In genomic region chr14:20697273-20698017, GRCh38 we compare ENCODE assay signal across 8 cellular contexts. TPM values are rescaled to one million over a fixed set of nuclear protein-coding genes. Genes with fewer than 3 reads are reported as not detected.
DNase-seq lines count a peak whose midpoint lies in the region; ATAC-seq lines count a peak whose summit lies in the region.

No MANE protein-coding gene starts in this region.

- H3K4me3 ChIP-seq in MG63 (no peak overlapping the region), iPS DF 6.9 (ENCODE audit: low read length) (no peak overlapping the region)

- H3K36me3 ChIP-seq in MG63 = no peaks in the 10 kb centered on the region
- no peaks in the 10 kb centered on the region for H3K36me3 ChIP-seq in iPS DF 6.9 (ENCODE audit: control insufficient read depth, insufficient read depth, low read length)

- H3K27ac ChIP-seq in iPS DF 6.9 (ENCODE audit: low read length) = no peak overlapping the region

- no CpG with 5 or more reads among the region's 6 CpGs for WGBS in iPS DF 6.9 (ENCODE audit: insufficient coverage, insufficient read length)

- no peaks in the 10 kb centered on the region for H3K9me3 ChIP-seq in MG63
- no peaks in the 10 kb centered on the region for H3K9me3 ChIP-seq in iPS DF 6.9 (ENCODE audit: control insufficient read depth, insufficient read depth, low read length)

- ATAC-seq in HG02973 (IDR thresholded peaks at IDR 0.05; ENCODE audit: unreplicated experiment) = no peak

- no peaks in the 10 kb centered on the region for H3K27me3 ChIP-seq in MG63
- no peaks in the 10 kb centered on the region for H3K27me3 ChIP-seq in iPS DF 6.9 (ENCODE audit: control insufficient read depth, insufficient read depth, low read length)

- DNase-seq in NCI-H1436 (lab: John Stamatoyannopoulos, UW) = peak; percentile 19
- DNase-seq in NCI-H1436 treated with DMSO at 0.1 percent for 48 hours (lab: John Stamatoyannopoulos, UW) = no peak
- DNase-seq in MG63 = peak; percentile 39
- DNase-seq in T1000 (lab: John Stamatoyannopoulos, UW) = peak; percentile 32
- DNase-seq in astrocyte of the hippocampus (ENCODE audit: low read depth, low spot score) = peak; percentile 72
- DNase-seq in iPS DF 6.9 (ENCODE audit: low read depth, low spot score) = peak; percentile 45
- peak; percentile 46 for DNase-seq in stimulated activated CD4-positive, alpha-beta T cell treated with anti-CD3 and anti-CD28 coated beads, Interleukin-12 subunit alpha, Interleukin-12 subunit beta, amount 100 ng/mL, for 4 hours

- no peaks in the 10 kb centered on the region for H3K4me1 ChIP-seq in iPS DF 6.9 (ENCODE audit: control insufficient read depth, insufficient read depth, low read length)

RNA-seq across cellular contexts. Expression of gene ANG, which starts 8.9 kb away (rescaled TPM):
- total RNA-seq in MG63 (2014; rRNA removed; shearing (Covaris generic); ENCODE audit: low replicate concordance) = 0.42 and 3.2 TPM in 2 replicates

RNA-seq across cellular contexts. Expression of gene RNASE4, which starts 13.1 kb away (rescaled TPM):
- total RNA-seq in MG63 (2014; rRNA removed; shearing (Covaris generic); ENCODE audit: low replicate concordance) = 2.3 and 6.1 TPM in 2 replicates

RNA-seq across cellular contexts. Expression of gene EDDM3A, which starts 48.2 kb away (rescaled TPM):
- total RNA-seq in MG63 (2014; rRNA removed; shearing (Covaris generic); ENCODE audit: low replicate concordance) = not detected in 2 replicates

RNA-seq across cellular contexts. Expression of gene OR6S1, which starts 56.0 kb away (rescaled TPM):
- not detected in 2 replicates for total RNA-seq in MG63 (2014; rRNA removed; shearing (Covaris generic); ENCODE audit: low replicate concordance)
